Comparison of ENCODE assay signal across 8 cellular contexts in genomic region chr2:219387284-219388126, GRCh38. TPM values are rescaled to one million over a fixed set of nuclear protein-coding genes. Genes with fewer than 3 reads are reported as not detected.
A peak's percentile ranks its signal among the peaks of the same experiment; 100 is the strongest.
DNase-seq lines count a peak whose midpoint lies in the region; ATAC-seq and TF ChIP-seq lines count a peak whose summit lies in the region.

DNPEP (minus strand) TSS chr2:219387912; CDS start chr2:219387794, 118 bp downstream.

- peak within 1 kb of the TSS; percentile 93 to 100 for H3K27ac ChIP-seq in coronary artery

- peaks cover 12% of the 10 kb centered on the region for H3K4me1 Mint-ChIP-seq in activated CD4-positive, alpha-beta T cell treated with anti-CD3 and anti-CD28 coated beads, Interleukin-2, amount 10 ng/mL, durations not matched to agents 24 days and 14 days

- peak; percentile 49 for ATAC-seq in GM18873 (IDR thresholded peaks at IDR 0.05; ENCODE audit: low FRiP score, unreplicated experiment)
- peak; percentile 47 for ATAC-seq in HG03108 (IDR thresholded peaks at IDR 0.05; ENCODE audit: unreplicated experiment)
- ATAC-seq in left lobe of liver = peak; percentile 74

- TF ChIP-seq CTCF in AG09319 (IDR thresholded peaks at IDR 0.05; ENCODE audit: low read depth, low read length) = no peak
- no peak for TF ChIP-seq CTCF in coronary artery (IDR thresholded peaks at IDR 0.05)

- H3K9me3 Mint-ChIP-seq in activated CD4-positive, alpha-beta T cell treated with anti-CD3 and anti-CD28 coated beads, Interleukin-2, amount 10 ng/mL, durations not matched to agents 24 days and 14 days = peaks cover 5% of the 10 kb centered on the region

- H3K27ac Mint-ChIP-seq in activated CD4-positive, alpha-beta T cell treated with anti-CD3 and anti-CD28 coated beads, Interleukin-2, amount 10 ng/mL, durations not matched to agents 24 days and 14 days = peak within 1 kb of the TSS; percentile 95

- peaks cover 40% of the 10 kb centered on the region for H3K36me3 Mint-ChIP-seq in activated CD4-positive, alpha-beta T cell treated with anti-CD3 and anti-CD28 coated beads, Interleukin-2, amount 10 ng/mL, durations not matched to agents 24 days and 14 days (ENCODE audit: low read depth)

- intact Hi-C loops in activated CD4-positive, alpha-beta T cell treated with anti-CD3 and anti-CD28 coated beads, Interleukin-2, amount 10 ng/mL, durations not matched to agents 24 days and 14 days (cut with micrococcal nuclease) = loop anchor here (1.0 to 10.0 kb wide), 15 partner anchors 93 to 1171 kb away; partner anchors contain the start of genes ANKZF1, ARPC2, ATG9A and BCS1L

- peaks cover 5% of the 10 kb centered on the region for H3K27me3 Mint-ChIP-seq in activated CD4-positive, alpha-beta T cell treated with anti-CD3 and anti-CD28 coated beads, Interleukin-2, amount 10 ng/mL, durations not matched to agents 24 days and 14 days

- peak within 1 kb of the TSS; percentile 98 for H3K4me3 ChIP-seq in coronary artery

- DNase-seq in AG09319 (ENCODE audit: extremely low read depth, low read depth) (peak; percentile 50), NCI-H446 treated with DMSO at 0.1 percent for 48 hours (lab: John Stamatoyannopoulos, UW) (peak; percentile 88), coronary artery (ENCODE audit: low spot score) (peak; percentile 96), left lobe of liver (ENCODE audit: low spot score) (peak; percentile 96)
- DNase-seq in activated CD4-positive, alpha-beta T cell treated with anti-CD3 and anti-CD28 coated beads, Interleukin-2, amount 10 ng/mL, durations not matched to agents 24 days and 14 days = peak; percentile 96
- peak; percentile 95 for DNase-seq in stimulated activated CD4-positive, alpha-beta T cell treated with anti-CD3 and anti-CD28 coated beads, Interleukin-1b, Interleukin-23, amount 100 ng/mL, for 48 hours

- H3K4me3 Mint-ChIP-seq in activated CD4-positive, alpha-beta T cell treated with anti-CD3 and anti-CD28 coated beads, Interleukin-2, amount 10 ng/mL, durations not matched to agents 24 days and 14 days = peak within 1 kb of the TSS; percentile 99

RNA-seq across cellular contexts. Expression of gene DNPEP, which starts in this region (rescaled TPM):
- total RNA-seq in activated CD4-positive, alpha-beta T cell treated with anti-CD3 and anti-CD28 coated beads, Interleukin-2, amount 10 ng/mL, durations not matched to agents 24 days and 14 days = 129 and 148 TPM in 2 replicates
- total RNA-seq in left lobe of liver = 37.4 TPM

Comparison
In these comparisons a context has a peak if more than half of its experiments do, and no peak if none do; other contexts are left out.
1. Peak in every context shown above with its lines: DNase-seq, ATAC-seq, H3K4me3 ChIP-seq and H3K27ac ChIP-seq.